Comparison of ENCODE assay signal across 18 cellular contexts in genomic region chr4:38568768-38569167, GRCh38.
DNase-seq lines count a peak whose midpoint lies in the region; ATAC-seq, FAIRE-seq and TF ChIP-seq lines count a peak whose summit lies in the region.
"Had no signal": no experiment of that assay in that cellular context is flagged by ENCODE, and none has a peak within 500 bp of the region (broad histone marks: within the 10 kb centered on the region; RNA-seq: fewer than 3 reads in every experiment).

No MANE protein-coding gene starts in this region.

- no peaks in the 10 kb centered on the region for H4K20me1 ChIP-seq in keratinocyte (ENCODE audit: control insufficient read depth, extremely low read depth, insufficient read depth, low read length)

- H3K4me3 Mint-ChIP-seq in activated CD8-positive, alpha-beta memory T cell treated with anti-CD3 and anti-CD28 coated beads, Interleukin-2, amount 10 ng/mL, durations not matched to agents 7 days and 5 days, result no peak overlapping the region
- H3K4me3 Mint-ChIP-seq: IgD-negative memory B cell had no signal

- peak; percentile 13 for FAIRE-seq in keratinocyte (lab: Jason Lieb, UNC)
- FAIRE-seq: GM19239 had no signal

- peaks cover 12% of the 10 kb centered on the region for H3K27me3 Mint-ChIP-seq in activated CD8-positive, alpha-beta memory T cell treated with anti-CD3 and anti-CD28 coated beads, Interleukin-2, amount 10 ng/mL, durations not matched to agents 7 days and 5 days

- ATAC-seq in activated CD8-positive, alpha-beta memory T cell treated with anti-CD3 and anti-CD28 coated beads, Interleukin-2, amount 10 ng/mL, durations not matched to agents 7 days and 5 days, result no peak
- ATAC-seq in HG02973 (IDR thresholded peaks at IDR 0.05; ENCODE audit: unreplicated experiment), result no peak

- no peaks in the 10 kb centered on the region for H3K4me1 Mint-ChIP-seq in activated CD8-positive, alpha-beta memory T cell treated with anti-CD3 and anti-CD28 coated beads, Interleukin-2, amount 10 ng/mL, durations not matched to agents 7 days and 5 days
- H3K4me1 Mint-ChIP-seq: IgD-negative memory B cell had no signal

- CTCF ChIA-PET in GM10248 (lab: Yijun Ruan, JAX), result interaction anchor here (1.3 to 1.7 kb wide), 2 partner anchors 13 to 40 kb away, joined by 3 to 4 read pairs; no protein-coding TSS in a partner anchor
- CTCF ChIA-PET in activated CD8-positive, alpha-beta memory T cell treated with anti-CD3 and anti-CD28 coated beads, Interleukin-2, amount 10 ng/mL, durations not matched to agents 7 days and 5 days (lab: Charles Lee), result no interaction called here

- TF ChIP-seq CTCF in keratinocyte (optimal IDR thresholded peaks at IDR 0.05 in 1 of 3, IDR thresholded peaks at IDR 0.05 in 1 of 3, conservative IDR thresholded peaks at IDR 0.05 in 1 of 3; ENCODE audit: extremely low read depth in 1 of 3, insufficient read depth in 2 of 3, low read length in 3 of 3) (no peak), GM10248 (IDR thresholded peaks at IDR 0.05; ENCODE audit: control extremely low read depth, extremely low read depth, low read depth, missing control alignments) (no peak)

- no peak overlapping the region for H3K27ac Mint-ChIP-seq in activated CD8-positive, alpha-beta memory T cell treated with anti-CD3 and anti-CD28 coated beads, Interleukin-2, amount 10 ng/mL, durations not matched to agents 7 days and 5 days
- H3K27ac Mint-ChIP-seq: IgD-negative memory B cell had no signal

- no peaks in the 10 kb centered on the region for H3K9me1 ChIP-seq in keratinocyte (ENCODE audit: control insufficient read depth, extremely low read depth, insufficient read depth, low read length)

- H3K9me3 Mint-ChIP-seq in activated CD8-positive, alpha-beta memory T cell treated with anti-CD3 and anti-CD28 coated beads, Interleukin-2, amount 10 ng/mL, durations not matched to agents 7 days and 5 days (ENCODE audit: low read depth), result no peaks in the 10 kb centered on the region

- H3K36me3 Mint-ChIP-seq in activated CD8-positive, alpha-beta memory T cell treated with anti-CD3 and anti-CD28 coated beads, Interleukin-2, amount 10 ng/mL, durations not matched to agents 7 days and 5 days, result no peaks in the 10 kb centered on the region
- H3K36me3 Mint-ChIP-seq: IgD-negative memory B cell had no signal

- POLR2A ChIA-PET in GM10248 (lab: Yijun Ruan, JAX), result no interaction called here

- dilution Hi-C loops in keratinocyte (cut with MboI; ENCODE audit: extremely low pct_ligation_motif_present, low sequenced_read_pairs), result no loop called here

- H3K9ac ChIP-seq in keratinocyte (ENCODE audit: control insufficient read depth, extremely low read depth, insufficient read depth, low read length), result no peak overlapping the region
- H3K9ac ChIP-seq: GM23248 had no signal

- no peaks in the 10 kb centered on the region for H3K79me2 ChIP-seq in keratinocyte (ENCODE audit: control insufficient read depth, insufficient read depth, low read length)

- no peak overlapping the region for H3K27ac ChIP-seq in keratinocyte (ENCODE audit: control insufficient read depth, insufficient read depth, low read length)
- H3K27ac ChIP-seq: C4-2B, GM23248 had no signal

- H3K27me3 ChIP-seq in keratinocyte (ENCODE audit: control insufficient read depth, extremely low read depth, insufficient read depth, low read length), result no peaks in the 10 kb centered on the region

- no peaks in the 10 kb centered on the region for H3K36me3 ChIP-seq in keratinocyte (ENCODE audit: control insufficient read depth in 2 of 2, extremely low read depth in 1 of 2, insufficient read depth in 2 of 2, low read length in 2 of 2)
- H3K36me3 ChIP-seq: HAP-1 had no signal

- no peak overlapping the region for H2AFZ ChIP-seq in keratinocyte (ENCODE audit: control insufficient read depth, low read length)
- H2AFZ ChIP-seq: GM23248 had no signal

- H3K9me3 ChIP-seq in keratinocyte (ENCODE audit: control insufficient read depth, low read depth, low read length), result no peaks in the 10 kb centered on the region
- H3K9me3 ChIP-seq: HAP-1 had no signal

- DNase-seq in KBM-7 (peak; percentile 20), SK-MEL-5 (ENCODE audit: low read depth, low spot score) (peak; percentile 79), keratinocyte (ENCODE audit: low read depth, low spot score) (no peak), putamen (ENCODE audit: low spot score) (peak; percentile 41), GM10248 (ENCODE audit: extremely low spot score) (no peak)
- DNase-seq in activated CD8-positive, alpha-beta memory T cell treated with anti-CD3 and anti-CD28 coated beads, Interleukin-2, amount 10 ng/mL, durations not matched to agents 7 days and 5 days, result no peak
- DNase-seq: DMS79, GM23248, MM.1S, NCI-H1092 treated with DMSO at 0.1 percent for 48 hours, NCI-H1694, NCI-H2081 treated with DMSO at 0.1 percent for 48 hours, NCI-H524 treated with DMSO at 0.1 percent for 48 hours had no signal

- no peak overlapping the region for H3K4me3 ChIP-seq in keratinocyte (ENCODE audit: control insufficient read depth in 2 of 3, extremely low read depth in 1 of 3, insufficient read depth in 2 of 3, low read depth in 1 of 3, low read length in 3 of 3)
- H3K4me3 ChIP-seq: GM23248, HAP-1 had no signal

- H3K4me2 ChIP-seq in keratinocyte (ENCODE audit: control insufficient read depth, extremely low read depth, insufficient read depth, low read depth, low read length), result no peak overlapping the region

- in situ Hi-C loops in KBM-7 (cut with MboI; ENCODE audit: low pct_unique_long_range_greater_than_20kb, low sequenced_read_pairs) (no loop called here), SK-MEL-5 (cut with HindIII; ENCODE audit: low pct_unique_long_range_greater_than_20kb, low sequenced_read_pairs) (no loop called here)

- peaks cover 26% of the 10 kb centered on the region for H3K4me1 ChIP-seq in keratinocyte (ENCODE audit: control insufficient read depth, extremely low read depth, insufficient read depth, low read length)
- H3K4me1 ChIP-seq: HAP-1 had no signal

Comparison
In these comparisons a context has a peak if more than half of its experiments do, and no peak if none do; other contexts are left out.
1. DNase-seq: peak in KBM-7 (single experiment), SK-MEL-5 (single experiment) and putamen (single experiment); none in keratinocyte (single experiment), GM10248 (single experiment) and activated CD8-positive, alpha-beta memory T cell treated with anti-CD3 and anti-CD28 coated beads, Interleukin-2, amount 10 ng/mL, durations not matched to agents 7 days and 5 days (single experiment).